In genomic region chr2:100852999-100853908, GRCh38 we compare ENCODE assay signal across 18 cellular contexts. TPM values are rescaled to one million over a fixed set of nuclear protein-coding genes. Genes with fewer than 3 reads are reported as not detected.
DNase-seq lines count a peak whose midpoint lies in the region; ATAC-seq and TF ChIP-seq lines count a peak whose summit lies in the region.
"Had no signal": no experiment of that assay in that cellular context is flagged by ENCODE, and none has a peak within 500 bp of the region (broad histone marks: within the 10 kb centered on the region; RNA-seq: fewer than 3 reads in every experiment).

No MANE protein-coding gene starts in this region.

- H3K9me2 ChIP-seq in PC-9 (ENCODE audit: insufficient read depth), result no peaks in the 10 kb centered on the region

- H3K4me2 ChIP-seq in PC-9, result peak overlapping the region; percentile 58

- no peaks in the 10 kb centered on the region for H3K27me3 ChIP-seq in PC-9 (ENCODE audit: insufficient read depth, low read depth)

- CTCF ChIA-PET in PC-9 (lab: Charles Lee), result no interaction called here

- H2AFZ ChIP-seq in PC-9, result no peak overlapping the region
- H2AFZ ChIP-seq: parathyroid adenoma had no signal

- H3K36me3 ChIP-seq in PC-9 (ENCODE audit: low read depth), result no peaks in the 10 kb centered on the region
- H3K36me3 ChIP-seq: spleen had no signal

- H3K36me3 Mint-ChIP-seq in glutamatergic neuron (ENCODE audit: unreplicated experiment), result no peaks in the 10 kb centered on the region
- H3K36me3 Mint-ChIP-seq: CD14-positive monocyte had no signal

- POLR2A ChIA-PET in PC-9 (lab: Charles Lee; ENCODE audit: unreplicated experiment), result no interaction called here

- peaks cover 9% of the 10 kb centered on the region for H3K4me1 Mint-ChIP-seq in glutamatergic neuron (ENCODE audit: low read depth, unreplicated experiment)

- peaks cover 4% of the 10 kb centered on the region for H3K27me3 Mint-ChIP-seq in glutamatergic neuron (ENCODE audit: unreplicated experiment)
- H3K27me3 Mint-ChIP-seq: activated T-cell treated with anti-CD3 and anti-CD28 coated beads, Interleukin-2, amount 50 U/mL, for 24 hours had no signal

- no peak overlapping the region for H3K4me3 Mint-ChIP-seq in glutamatergic neuron (ENCODE audit: unreplicated experiment)
- H3K4me3 Mint-ChIP-seq: activated T-cell treated with anti-CD3 and anti-CD28 coated beads, Interleukin-2, amount 50 U/mL, for 24 hours; CD14-positive monocyte had no signal

- TF ChIP-seq CTCF in PC-9 (conservative IDR thresholded peaks at IDR 0.05), result no peak
- TF ChIP-seq CTCF in glutamatergic neuron (IDR thresholded peaks at IDR 0.05; ENCODE audit: partially characterized antibody, unreplicated experiment), result no peak

- peaks cover 65% of the 10 kb centered on the region for H3F3A ChIP-seq in PC-9 (ENCODE audit: insufficient read depth, low read depth)

- no peak for ATAC-seq in HG02588 (IDR thresholded peaks at IDR 0.05; ENCODE audit: unreplicated experiment)
- ATAC-seq: SK-N-SH treated with all-trans-retinoic acid at 6 μM for 48 hours had no signal

- peak; percentile 12 for DNase-seq in DMS53 treated with DMSO at 0.1 percent for 48 hours (lab: John Stamatoyannopoulos, UW; ENCODE audit: unreplicated experiment)
- peak; percentile 23 for DNase-seq in HT-29 (ENCODE audit: low spot score)
- peak in 1 of 2 experiments; percentile 75 for DNase-seq in PC-9
- DNase-seq in glutamatergic neuron, result peak; percentile 37
- DNase-seq in HK-2 (ENCODE audit: unreplicated experiment), result no peak
- no peak for DNase-seq in activated CD4-positive, CD25-positive, alpha-beta regulatory T cell (lab: John Stamatoyannopoulos, UW)
- DNase-seq in SHP77 treated with DMSO at 0.1 percent for 48 hours (lab: John Stamatoyannopoulos, UW), result no peak
- DNase-seq: activated T-cell treated with anti-CD3 and anti-CD28 coated beads, Interleukin-2, amount 50 U/mL, for 24 hours; amniotic stem cell; GDM1; NCI-H1417 treated with DMSO at 0.1 percent for 48 hours; NCI-H748 treated with DMSO at 0.1 percent for 48 hours; spleen had no signal

- peaks cover 3% of the 10 kb centered on the region for H3K9me3 Mint-ChIP-seq in glutamatergic neuron (ENCODE audit: unreplicated experiment)
- H3K9me3 Mint-ChIP-seq: activated T-cell treated with anti-CD3 and anti-CD28 coated beads, Interleukin-2, amount 50 U/mL, for 24 hours had no signal

- intact Hi-C loops in PC-9 (cut with micrococcal nuclease; ENCODE audit: unreplicated experiment), result no loop called here

- H4K20me1 ChIP-seq in PC-9 (ENCODE audit: insufficient read depth), result no peaks in the 10 kb centered on the region

- peak overlapping the region; percentile 97 for H3K27ac ChIP-seq in PC-9
- H3K27ac ChIP-seq: coronary artery, parathyroid adenoma, spleen had no signal

- no peak overlapping the region for H3K4me3 ChIP-seq in PC-9
- H3K4me3 ChIP-seq: coronary artery, spleen had no signal

- no peaks in the 10 kb centered on the region for H3K9me3 ChIP-seq in PC-9 (ENCODE audit: insufficient read depth, low read depth)
- H3K9me3 ChIP-seq: spleen had no signal

- peaks cover 74% of the 10 kb centered on the region for H3K4me1 ChIP-seq in PC-9 (replicated peaks; ENCODE audit: insufficient read depth)
- H3K4me1 ChIP-seq: parathyroid adenoma had no signal

- no TSS peak for BruUV-seq in PC-9 (replicated peaks; lab: Mats Ljungman, UMichigan)

- peak overlapping the region; percentile 62 for H3K27ac Mint-ChIP-seq in glutamatergic neuron (ENCODE audit: unreplicated experiment)
- H3K27ac Mint-ChIP-seq: activated T-cell treated with anti-CD3 and anti-CD28 coated beads, Interleukin-2, amount 50 U/mL, for 24 hours had no signal

- peaks cover 83% of the 10 kb centered on the region for H3K79me2 ChIP-seq in PC-9 (ENCODE audit: low read depth)
- H3K79me2 ChIP-seq: parathyroid adenoma had no signal

RNA-seq across cellular contexts. Expression of gene NPAS2, which starts 33.3 kb away (rescaled TPM):
- 9.8 and 10.5 TPM in 2 replicates for total RNA-seq in HT-29 (2014; rRNA removed; shearing (Covaris generic))
- total RNA-seq in PC-9 (2021), result 38.3 and 41.2 TPM in 2 replicates
- 0.54 TPM for total RNA-seq in glutamatergic neuron (ENCODE audit: unreplicated experiment)

Comparison
In these comparisons a context has a peak if more than half of its experiments do, and no peak if none do; other contexts are left out.
1. DNase-seq: peak in DMS53 treated with DMSO at 0.1 percent for 48 hours (single experiment), HT-29 (single experiment) and glutamatergic neuron (single experiment); none in HK-2 (single experiment), activated CD4-positive, CD25-positive, alpha-beta regulatory T cell (0 of 4) and SHP77 treated with DMSO at 0.1 percent for 48 hours (single experiment).